9 cellular contexts compared by ENCODE assay signal in the genomic region with DNA sequence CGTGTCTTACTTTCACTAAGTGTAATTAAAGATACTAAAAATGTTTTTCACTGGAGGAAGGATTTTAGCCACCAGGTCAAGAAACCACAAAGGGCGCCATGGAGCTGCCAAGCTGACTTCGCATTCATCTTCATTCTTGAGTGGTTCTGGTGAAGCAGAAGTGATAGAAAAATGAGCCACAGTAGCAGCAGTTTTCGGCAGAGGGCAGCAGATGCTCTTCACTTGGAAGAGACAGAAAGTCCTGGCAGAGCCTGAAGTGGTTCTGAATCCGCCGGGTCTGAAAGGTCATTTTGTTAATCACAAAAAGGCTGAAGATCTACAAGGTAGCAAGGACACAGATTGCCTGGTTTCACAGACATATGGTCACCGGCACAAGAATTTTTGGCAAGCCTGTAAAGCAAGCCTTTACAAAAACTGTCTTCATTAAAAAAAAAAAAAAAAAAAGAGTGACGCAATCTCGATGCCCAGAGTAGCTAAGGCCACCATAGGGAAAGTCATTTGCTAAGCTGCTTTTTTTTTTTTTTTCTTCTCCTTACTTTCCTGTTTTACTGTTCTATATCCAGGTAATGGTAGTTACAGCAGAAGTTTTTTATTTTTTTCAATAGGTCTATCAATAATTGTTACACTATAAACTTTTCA.
DNase-seq lines count a peak whose midpoint lies in the region; ATAC-seq and TF ChIP-seq lines count a peak whose summit lies in the region.
"Had no signal": no experiment of that assay in that cellular context is flagged by ENCODE, and none has a peak within 500 bp of the region (broad histone marks: within the 10 kb centered on the region; RNA-seq: fewer than 3 reads in every experiment).

No MANE protein-coding gene starts in this region.

- H4K20me1 ChIP-seq in mammary epithelial cell (ENCODE audit: insufficient read depth, low read length), result no peaks in the 10 kb centered on the region

- ATAC-seq in GM21529 (IDR thresholded peaks at IDR 0.05; ENCODE audit: unreplicated experiment), result no peak
- ATAC-seq in GM18909 (IDR thresholded peaks at IDR 0.05; ENCODE audit: poor library complexity, unreplicated experiment), result no peak
- ATAC-seq in HG03521 (IDR thresholded peaks at IDR 0.05; ENCODE audit: unreplicated experiment), result no peak
- no peak for ATAC-seq in HG02588 (IDR thresholded peaks at IDR 0.05; ENCODE audit: unreplicated experiment)

- H2AK5ac ChIP-seq in mesendoderm (ENCODE audit: low read length), result no peak overlapping the region

- H2AFZ ChIP-seq in mammary epithelial cell (ENCODE audit: low read depth, low read length), result no peak overlapping the region

- peak; percentile 36 to 70 for TF ChIP-seq CTCF in mammary epithelial cell (conservative IDR thresholded peaks at IDR 0.05 in 1 of 2, IDR thresholded peaks at IDR 0.05 in 1 of 2; ENCODE audit: extremely low read depth in 1 of 2, insufficient read depth in 1 of 2, low read depth in 1 of 2, low read length in 2 of 2)

- H3K4me1 ChIP-seq in mammary epithelial cell (ENCODE audit: insufficient read depth, low read length) (no peaks in the 10 kb centered on the region), mesendoderm (ENCODE audit: control insufficient read depth, low read depth, low read length) (no peaks in the 10 kb centered on the region)
- H3K4me1 ChIP-seq: gastrocnemius medialis had no signal

- H4K8ac ChIP-seq in mesendoderm (ENCODE audit: low read depth, low read length), result no peak overlapping the region

- no peak overlapping the region for H2BK15ac ChIP-seq in mesendoderm (replicated peaks; ENCODE audit: low read depth)

- H3K23ac ChIP-seq in mesendoderm (ENCODE audit: low read length), result no peak overlapping the region

- H3K27me3 ChIP-seq in mammary epithelial cell (ENCODE audit: insufficient read depth, low read length), result no peaks in the 10 kb centered on the region
- no peaks in the 10 kb centered on the region for H3K27me3 ChIP-seq in mesendoderm (ENCODE audit: insufficient read depth, low read length, poor library complexity)
- H3K27me3 ChIP-seq: gastrocnemius medialis had no signal

- no peaks in the 10 kb centered on the region for H3K79me2 ChIP-seq in mammary epithelial cell (ENCODE audit: insufficient read depth, low read length)
- no peaks in the 10 kb centered on the region for H3K79me2 ChIP-seq in mesendoderm (ENCODE audit: control insufficient read depth, insufficient read depth, low read length)

- H3K18ac ChIP-seq in mesendoderm (ENCODE audit: low read length), result no peak overlapping the region

- no peak overlapping the region for H4K5ac ChIP-seq in mesendoderm (ENCODE audit: low read length)

- no TSS peak for BruUV-seq in mammary epithelial cell (replicated peaks; lab: Mats Ljungman, UMichigan)

- no peak overlapping the region for H2BK120ac ChIP-seq in mesendoderm (ENCODE audit: low read depth, low read length)

- CTCF ChIA-PET in mammary epithelial cell (lab: Charles Lee; ENCODE audit: low non-redundant PET), result interaction anchor here (0.6 to 0.7 kb wide), 3 partner anchors 195 to 1905 kb away, joined by 3 to 8 read pairs (median 5); no protein-coding TSS in a partner anchor

- H3K4ac ChIP-seq in mesendoderm (ENCODE audit: low read depth, low read length), result no peak overlapping the region

- H3K4me3 ChIP-seq in mammary epithelial cell (replicated peaks in 1 of 3; ENCODE audit: insufficient read depth in 1 of 3, low read depth in 2 of 3, low read length in 3 of 3) (peak overlapping the region in 1 of 3 experiments; percentile 14), mesendoderm (ENCODE audit: low read length) (no peak overlapping the region)

- no peak overlapping the region for H3K56ac ChIP-seq in mesendoderm (ENCODE audit: low read length)

- no peaks in the 10 kb centered on the region for H3K9me3 ChIP-seq in mammary epithelial cell (replicated peaks; ENCODE audit: insufficient read depth, low read length)
- H3K9me3 ChIP-seq: gastrocnemius medialis had no signal

- H3K79me1 ChIP-seq in mesendoderm (ENCODE audit: low read length), result no peaks in the 10 kb centered on the region

- intact Hi-C loops in mammary epithelial cell (cut with micrococcal nuclease), result loop anchor here (2.0 to 10.0 kb wide), 4 partner anchors 76 to 1798 kb away; no protein-coding TSS in a partner anchor

- dilution Hi-C loops in mammary epithelial cell (cut with HindIII; ENCODE audit: low sequenced_read_pairs), result no loop called here

- DNase-seq in Daoy (ENCODE audit: low read depth) (peak; percentile 70), NCI-H2171 (lab: John Stamatoyannopoulos, UW) (peak; percentile 4), mammary epithelial cell (peak; percentile 35), mesendoderm (peak; percentile 91)

- no peaks in the 10 kb centered on the region for H3K36me3 ChIP-seq in mammary epithelial cell (ENCODE audit: insufficient read depth, low read length)
- no peaks in the 10 kb centered on the region for H3K36me3 ChIP-seq in mesendoderm (ENCODE audit: control insufficient read depth, insufficient read depth, low read length)
- H3K36me3 ChIP-seq: gastrocnemius medialis had no signal

- H3K4me2 ChIP-seq in mammary epithelial cell (ENCODE audit: insufficient read depth, low read depth, low read length) (peak overlapping the region; percentile 25), mesendoderm (ENCODE audit: low read length) (no peak overlapping the region)

- WGBS in mammary epithelial cell (ENCODE audit: low coverage, missing lambda C conversion rate), result 12% methylated on average over 8 of the region's 9 CpGs
- WGBS in mesendoderm (ENCODE audit: extremely low coverage, insufficient coverage, low lambda C conversion rate), result no CpG with 5 or more reads among the region's 9 CpGs

- in situ Hi-C loops in mammary epithelial cell (cut with MboI; ENCODE audit: low sequenced_read_pairs in 2 of 2), result no loop called here

- H3K9ac ChIP-seq in mammary epithelial cell (ENCODE audit: insufficient read depth, low read length) (no peak overlapping the region), mesendoderm (ENCODE audit: low read length) (no peak overlapping the region)

- H3K27ac ChIP-seq in mammary epithelial cell (ENCODE audit: insufficient read depth, low read depth, low read length) (no peak overlapping the region), mesendoderm (ENCODE audit: low read depth, low read length) (no peak overlapping the region)
- H3K27ac ChIP-seq: gastrocnemius medialis had no signal

- H2BK5ac ChIP-seq in mesendoderm (ENCODE audit: low read length), result no peak overlapping the region

Comparison
In these comparisons a context has a peak if more than half of its experiments do, and no peak if none do; other contexts are left out.
1. DNase-seq: peak in every context shown above with its lines; median percentile 91 in mesendoderm; 70 in Daoy; 35 in mammary epithelial cell; 4 in NCI-H2171.